Comparison of ENCODE assay signal across 1 cellular context in the genomic region with DNA sequence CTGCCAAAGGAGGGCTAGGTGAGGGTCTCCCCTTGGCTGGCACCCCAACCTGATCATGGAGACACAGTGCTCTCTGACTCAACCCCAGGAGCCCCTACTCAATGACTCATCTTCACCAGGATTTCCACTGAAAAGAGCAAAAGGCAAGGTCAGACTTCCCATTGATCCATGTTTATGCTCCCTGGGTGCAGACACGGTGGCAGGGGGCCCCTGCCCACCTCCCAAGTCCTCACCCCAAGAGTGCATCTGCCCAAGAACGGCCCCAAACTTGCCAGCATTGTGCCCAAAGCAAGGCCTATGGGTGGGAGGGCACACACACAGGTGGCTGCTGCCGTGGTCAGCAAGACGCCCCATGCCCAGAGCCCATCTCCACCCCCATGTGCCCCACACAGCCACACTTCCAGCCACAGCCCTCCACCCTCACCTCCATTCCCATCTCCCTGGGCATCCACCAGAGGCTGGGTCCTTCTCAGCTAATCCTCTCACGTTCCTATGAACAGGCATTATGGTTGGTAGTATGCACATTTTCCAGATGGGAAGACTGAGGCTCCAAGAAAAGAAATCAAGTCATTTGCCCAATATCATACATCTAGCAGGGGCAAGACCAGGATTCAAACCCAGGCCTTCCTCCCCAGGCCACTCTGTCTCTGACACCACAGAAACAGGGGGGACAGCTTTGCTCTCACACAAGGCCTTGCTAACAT.
TF ChIP-seq lines count a peak whose summit lies in the region.

No MANE protein-coding gene starts in this region.

TF ChIP-seq in IMR-90, 13 proteins besides CTCF, POLR2A, EP300 and RAD21:
- TF ChIP-seq FOS (IDR thresholded peaks at IDR 0.05; ENCODE audit: low read depth, low read length), result no peak
- TF ChIP-seq NFE2L2 (IDR thresholded peaks at IDR 0.05; ENCODE audit: low read depth, low read length), result no peak
- TF ChIP-seq MAFK (IDR thresholded peaks at IDR 0.05; ENCODE audit: low read depth, low read length), result no peak
- TF ChIP-seq RCOR1 (IDR thresholded peaks at IDR 0.05; ENCODE audit: insufficient replicate concordance, low read length), result no peak
- no peak for TF ChIP-seq MAZ (IDR thresholded peaks at IDR 0.05; ENCODE audit: borderline replicate concordance, low read depth, low read length)
- TF ChIP-seq, protein P1, sequence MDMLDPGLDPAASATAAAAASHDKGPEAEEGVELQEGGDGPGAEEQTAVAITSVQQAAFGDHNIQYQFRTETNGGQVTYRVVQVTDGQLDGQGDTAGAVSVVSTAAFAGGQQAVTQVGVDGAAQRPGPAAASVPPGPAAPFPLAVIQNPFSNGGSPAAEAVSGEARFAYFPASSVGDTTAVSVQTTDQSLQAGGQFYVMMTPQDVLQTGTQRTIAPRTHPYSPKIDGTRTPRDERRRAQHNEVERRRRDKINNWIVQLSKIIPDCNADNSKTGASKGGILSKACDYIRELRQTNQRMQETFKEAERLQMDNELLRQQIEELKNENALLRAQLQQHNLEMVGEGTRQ (IDR thresholded peaks at IDR 0.05; ENCODE audit: low read depth, low read length), result no peak
- TF ChIP-seq MXI1 (IDR thresholded peaks at IDR 0.05; ENCODE audit: borderline replicate concordance, low read depth, low read length), result no peak
- no peak for TF ChIP-seq CEBPB (IDR thresholded peaks at IDR 0.05; ENCODE audit: low read depth, low read length)
